8 cellular contexts compared by ENCODE assay signal in genomic region chr22:19962909-19963806, GRCh38. TPM values are rescaled to one million over a fixed set of nuclear protein-coding genes. Genes with fewer than 3 reads are reported as not detected.
DNase-seq lines count a peak whose midpoint lies in the region; ATAC-seq and TF ChIP-seq lines count a peak whose summit lies in the region.

No MANE protein-coding gene starts in this region.

- H3K27ac ChIP-seq in HUES48 (ENCODE audit: low read depth, low read length): peak overlapping the region; percentile 44
- H3K27ac ChIP-seq in mammary epithelial cell (ENCODE audit: insufficient read depth, low read depth, low read length): peak overlapping the region; percentile 36
- peak overlapping the region; percentile 90 to 91 for H3K27ac ChIP-seq in mucosa of rectum (ENCODE audit: low read depth in 2 of 2, low read length in 2 of 2)

- H3K4me1 ChIP-seq in HUES48 (ENCODE audit: control insufficient read depth, insufficient read depth, low read length): peaks cover 19% of the 10 kb centered on the region
- H3K4me1 ChIP-seq in mammary epithelial cell (ENCODE audit: insufficient read depth, low read length): peaks cover 50% of the 10 kb centered on the region
- H3K4me1 ChIP-seq in mucosa of rectum (ENCODE audit: control insufficient read depth in 2 of 2, insufficient read depth in 2 of 2, low read length in 2 of 2): peaks cover 26 to 29% of the 10 kb centered on the region in 2 donors

- dilution Hi-C loops in mammary epithelial cell (cut with HindIII; ENCODE audit: low sequenced_read_pairs): no loop called here

- ATAC-seq in HG03457 (IDR thresholded peaks at IDR 0.05; ENCODE audit: unreplicated experiment): no peak
- no peak for ATAC-seq in GM19452 (IDR thresholded peaks at IDR 0.05; ENCODE audit: unreplicated experiment)

- H3K27me3 ChIP-seq in HUES48 (ENCODE audit: control insufficient read depth, insufficient read depth, low read length) (no peaks in the 10 kb centered on the region), mammary epithelial cell (ENCODE audit: insufficient read depth, low read length) (no peaks in the 10 kb centered on the region), mucosa of rectum (ENCODE audit: control insufficient read depth in 2 of 2, insufficient read depth in 2 of 2, low read length in 2 of 2) (no peaks in the 10 kb centered on the region)

- TSS peak; percentile 25 for BruUV-seq in mammary epithelial cell (replicated peaks; lab: Mats Ljungman, UMichigan)

- no peak overlapping the region for H3K9ac ChIP-seq in HUES48 (ENCODE audit: low read depth, low read length)
- H3K9ac ChIP-seq in mammary epithelial cell (ENCODE audit: insufficient read depth, low read length): peak overlapping the region; percentile 15
- H3K9ac ChIP-seq in mucosa of rectum (ENCODE audit: low read depth in 1 of 2, low read length in 2 of 2): peak overlapping the region; percentile 58 to 69

- CTCF ChIA-PET in mammary epithelial cell (lab: Charles Lee; ENCODE audit: low non-redundant PET): interaction anchor here (0.6 to 1.0 kb wide), 3 partner anchors 9 to 332 kb away, joined by 4 to 26 read pairs (median 12); no protein-coding TSS in a partner anchor

- intact Hi-C loops in mammary epithelial cell (cut with micrococcal nuclease): loop anchor here (1.0 to 5.0 kb wide), 3 partner anchors 21 to 119 kb away; partner anchors contain the start of gene DGCR8

- peak; percentile 68 for DNase-seq in CD1c-positive myeloid dendritic cell (ENCODE audit: extremely low spot score)
- DNase-seq in mammary epithelial cell: peak; percentile 96
- DNase-seq in middle frontal gyrus (ENCODE audit: extremely low spot score, low spot score): no peak
- DNase-seq in hypothalamus (lab: John Stamatoyannopoulos, UW): no peak

- no peak overlapping the region for H2AFZ ChIP-seq in mammary epithelial cell (ENCODE audit: low read depth, low read length)

- peaks cover 4% of the 10 kb centered on the region for H3K36me3 ChIP-seq in HUES48 (ENCODE audit: control insufficient read depth, insufficient read depth, low read length)
- peaks cover 8% of the 10 kb centered on the region for H3K36me3 ChIP-seq in mammary epithelial cell (ENCODE audit: insufficient read depth, low read length)
- H3K36me3 ChIP-seq in mucosa of rectum (ENCODE audit: control insufficient read depth in 2 of 2, insufficient read depth in 2 of 2, low read length in 2 of 2): peaks cover 5 to 16% of the 10 kb centered on the region in 2 donors

- no peaks in the 10 kb centered on the region for H3K9me3 ChIP-seq in HUES48 (ENCODE audit: control insufficient read depth, insufficient read depth, low read length)
- no peaks in the 10 kb centered on the region for H3K9me3 ChIP-seq in mammary epithelial cell (replicated peaks; ENCODE audit: insufficient read depth, low read length)
- no peaks in the 10 kb centered on the region for H3K9me3 ChIP-seq in mucosa of rectum (ENCODE audit: control insufficient read depth in 2 of 2, low read length in 2 of 2)

- H3K4me3 ChIP-seq in HUES48 (ENCODE audit: low read depth, low read length) (peak overlapping the region; percentile 30; the same call in 1 of the 2 replicates), mammary epithelial cell (replicated peaks in 1 of 3; ENCODE audit: insufficient read depth in 1 of 3, low read depth in 2 of 3, low read length in 3 of 3) (peak overlapping the region in 2 of 3 experiments; percentile 46 to 48), mucosa of rectum (ENCODE audit: low read length in 2 of 2) (peak overlapping the region; percentile 61 to 65)

- TF ChIP-seq CTCF in mammary epithelial cell (conservative IDR thresholded peaks at IDR 0.05 in 1 of 2, IDR thresholded peaks at IDR 0.05 in 1 of 2; ENCODE audit: extremely low read depth in 1 of 2, insufficient read depth in 1 of 2, low read depth in 1 of 2, low read length in 2 of 2): no peak

- peaks cover 18% of the 10 kb centered on the region for H3K79me2 ChIP-seq in mammary epithelial cell (ENCODE audit: insufficient read depth, low read length)

- no peaks in the 10 kb centered on the region for H4K20me1 ChIP-seq in mammary epithelial cell (ENCODE audit: insufficient read depth, low read length)

- WGBS in mammary epithelial cell (ENCODE audit: low coverage, missing lambda C conversion rate): 37% methylated on average over 20 of the region's 30 CpGs

- in situ Hi-C loops in mammary epithelial cell (cut with MboI; ENCODE audit: low sequenced_read_pairs in 2 of 2): no loop called here

- H3K4me2 ChIP-seq in mammary epithelial cell (ENCODE audit: insufficient read depth, low read depth, low read length): peak overlapping the region; percentile 98

RNA-seq across cellular contexts. Expression of gene TXNRD2, which starts 21.5 kb away (rescaled TPM):
- 10 to 100 TPM; 13.2 to 22.1 TPM for total RNA-seq in mammary epithelial cell
- polyA plus RNA-seq in mammary epithelial cell: 21.2 TPM
- polyA minus RNA-seq in mammary epithelial cell: 13.9 TPM

RNA-seq across cellular contexts. Expression of gene COMT, which starts 21.6 kb away (rescaled TPM):
- 100 to 1,000 TPM; 180 to 193 TPM for total RNA-seq in mammary epithelial cell
- polyA plus RNA-seq in mammary epithelial cell: 362 TPM
- polyA minus RNA-seq in mammary epithelial cell: 84.3 TPM

RNA-seq across cellular contexts. Expression of gene ARVCF, which starts 53.5 kb away (rescaled TPM):
- 10 to 100 TPM; 16.4 to 34.3 TPM for total RNA-seq in mammary epithelial cell
- 6.0 TPM for polyA plus RNA-seq in mammary epithelial cell
- 2.3 TPM for polyA minus RNA-seq in mammary epithelial cell

RNA-seq across cellular contexts. Expression of gene TANGO2, which starts 57.8 kb away (rescaled TPM):
- 10 to 100 TPM; 22.5 to 45.7 TPM for total RNA-seq in mammary epithelial cell
- polyA plus RNA-seq in mammary epithelial cell: 39.1 TPM
- 47.0 TPM for polyA minus RNA-seq in mammary epithelial cell

Comparison
In these comparisons a context has a peak if more than half of its experiments do, and no peak if none do; other contexts are left out.
1. DNase-seq: peak in CD1c-positive myeloid dendritic cell (single experiment) and mammary epithelial cell (single experiment); none in middle frontal gyrus (single experiment) and hypothalamus (0 of 51).
2. H3K27ac ChIP-seq: peak in every context shown above with its lines; median percentile 90 in mucosa of rectum; 44 in HUES48; 36 in mammary epithelial cell.
3. Peak in every context shown above with its lines, with median percentiles within 50 percentile points of each other: H3K4me3 ChIP-seq.